In genomic region chr9:69044226-69045219, GRCh38 we compare ENCODE assay signal across 10 cellular contexts. TPM values are rescaled to one million over a fixed set of nuclear protein-coding genes. Genes with fewer than 3 reads are reported as not detected.
DNase-seq lines count a peak whose midpoint lies in the region; ATAC-seq lines count a peak whose summit lies in the region.
"Had no signal": no experiment of that assay in that cellular context is flagged by ENCODE, and none has a peak within 500 bp of the region (broad histone marks: within the 10 kb centered on the region; RNA-seq: fewer than 3 reads in every experiment).

No MANE protein-coding gene starts in this region.

- H3K36me3 Mint-ChIP-seq in activated naive CD8-positive, alpha-beta T cell treated with anti-CD3 and anti-CD28 coated beads, Interleukin-2, amount 10 ng/mL, durations not matched to agents 7 days and 5 days = peaks cover 8% of the 10 kb centered on the region

- H3K4me1 Mint-ChIP-seq in activated naive CD8-positive, alpha-beta T cell treated with anti-CD3 and anti-CD28 coated beads, Interleukin-2, amount 10 ng/mL, durations not matched to agents 7 days and 5 days = peaks cover 20% of the 10 kb centered on the region

- H3K4me3 Mint-ChIP-seq in activated naive CD8-positive, alpha-beta T cell treated with anti-CD3 and anti-CD28 coated beads, Interleukin-2, amount 10 ng/mL, durations not matched to agents 7 days and 5 days = peak overlapping the region; percentile 35

- intact Hi-C loops in sciatic nerve (cut with DNase I) = no loop called here

- POLR2A ChIA-PET in activated naive CD8-positive, alpha-beta T cell treated with anti-CD3 and anti-CD28 coated beads, Interleukin-2, amount 10 ng/mL, durations not matched to agents 7 days and 5 days (lab: Charles Lee) = interaction anchor here (1.0 kb wide), 1 partner anchor 9 kb away, joined by 4 read pairs; the partner anchor contains the start of gene FXN

- ATAC-seq in activated naive CD8-positive, alpha-beta T cell treated with anti-CD3 and anti-CD28 coated beads, Interleukin-2, amount 10 ng/mL, durations not matched to agents 7 days and 5 days (ENCODE audit: low read depth) = peak; percentile 90
- ATAC-seq in HG03196 (IDR thresholded peaks at IDR 0.05; ENCODE audit: unreplicated experiment) (no peak), sciatic nerve (no peak)

- no peaks in the 10 kb centered on the region for H3K9me3 Mint-ChIP-seq in activated naive CD8-positive, alpha-beta T cell treated with anti-CD3 and anti-CD28 coated beads, Interleukin-2, amount 10 ng/mL, durations not matched to agents 7 days and 5 days

- H3K27ac Mint-ChIP-seq in activated naive CD8-positive, alpha-beta T cell treated with anti-CD3 and anti-CD28 coated beads, Interleukin-2, amount 10 ng/mL, durations not matched to agents 7 days and 5 days = peak overlapping the region; percentile 74

- H3K27me3 Mint-ChIP-seq in activated naive CD8-positive, alpha-beta T cell treated with anti-CD3 and anti-CD28 coated beads, Interleukin-2, amount 10 ng/mL, durations not matched to agents 7 days and 5 days = no peaks in the 10 kb centered on the region

- DNase-seq in AG20443 (ENCODE audit: low spot score) (peak; percentile 29), HT-29 (ENCODE audit: low spot score) (peak; percentile 47), iris pigment epithelial cell (ENCODE audit: low read depth) (peak; percentile 90), sciatic nerve (ENCODE audit: low spot score) (no peak), NCI-H2227 treated with DMSO at 0.1 percent for 48 hours (lab: John Stamatoyannopoulos, UW) (no peak)
- DNase-seq in activated naive CD8-positive, alpha-beta T cell treated with anti-CD3 and anti-CD28 coated beads, Interleukin-2, amount 10 ng/mL, durations not matched to agents 7 days and 5 days = no peak
- DNase-seq in stimulated activated CD4-positive, alpha-beta T cell treated with anti-CD3 and anti-CD28 coated beads, Interleukin-1b, Interleukin-23, amount 100 ng/mL, for 48 hours = no peak
- DNase-seq: activated CD8-positive, alpha-beta memory T cell treated with anti-CD3 and anti-CD28 coated beads, Interleukin-2, amount 50 U/mL, for 48 hours; NCI-H524 treated with DMSO at 0.1 percent for 48 hours had no signal

RNA-seq across cellular contexts. Expression of gene FXN, which starts 9.0 kb away (rescaled TPM):
- total RNA-seq in HT-29 (2014; rRNA removed; shearing (Covaris generic)) = 2.9 and 10.1 TPM in 2 replicates
- 10 to 100 TPM; 11.4 to 12.2 TPM for total RNA-seq in activated naive CD8-positive, alpha-beta T cell treated with anti-CD3 and anti-CD28 coated beads, Interleukin-2, amount 10 ng/mL, durations not matched to agents 7 days and 5 days
- total RNA-seq in sciatic nerve = 7.2 TPM

RNA-seq across cellular contexts. Expression of gene PRKACG, which starts 30.6 kb away (rescaled TPM):
- not detected in 2 replicates for total RNA-seq in HT-29 (2014; rRNA removed; shearing (Covaris generic))
- not detected for total RNA-seq in activated naive CD8-positive, alpha-beta T cell treated with anti-CD3 and anti-CD28 coated beads, Interleukin-2, amount 10 ng/mL, durations not matched to agents 7 days and 5 days
- not detected for total RNA-seq in sciatic nerve

Comparison
In these comparisons a context has a peak if more than half of its experiments do, and no peak if none do; other contexts are left out.
1. DNase-seq: peak in AG20443 (single experiment), HT-29 (single experiment) and iris pigment epithelial cell (single experiment); none in activated naive CD8-positive, alpha-beta T cell treated with anti-CD3 and anti-CD28 coated beads, Interleukin-2, amount 10 ng/mL, durations not matched to agents 7 days and 5 days (single experiment), sciatic nerve (single experiment), stimulated activated CD4-positive, alpha-beta T cell treated with anti-CD3 and anti-CD28 coated beads, Interleukin-1b, Interleukin-23, amount 100 ng/mL, for 48 hours (single experiment) and NCI-H2227 treated with DMSO at 0.1 percent for 48 hours (single experiment).